ENCODE assay signal across 9 cellular contexts in genomic region chr4:109648266-109648996, GRCh38.
A peak's percentile ranks its signal among the peaks of the same experiment; 100 is the strongest.
DNase-seq lines count a peak whose midpoint lies in the region; ATAC-seq lines count a peak whose summit lies in the region.
"Had no signal": no experiment of that assay in that cellular context is flagged by ENCODE, and none has a peak within 500 bp of the region (broad histone marks: within the 10 kb centered on the region; RNA-seq: fewer than 3 reads in every experiment).

No MANE protein-coding gene starts in this region.

- H3K27ac ChIP-seq in substantia nigra (ENCODE audit: low read depth, low read length, poor library complexity, severe bottlenecking): no peak overlapping the region

- DNase-seq in effector CD4-positive, alpha-beta T cell: peak; percentile 21
- DNase-seq in foreskin melanocyte (no peak), NCI-H2107 (lab: John Stamatoyannopoulos, UW) (no peak), substantia nigra (lab: John Stamatoyannopoulos, UW) (no peak), epidermal melanocyte (ENCODE audit: insufficient read length, low spot score) (no peak)

- ATAC-seq in GM18511 (IDR thresholded peaks at IDR 0.05; ENCODE audit: unreplicated experiment) (peak; percentile 70), GM21447 (IDR thresholded peaks at IDR 0.05; ENCODE audit: unreplicated experiment) (peak; percentile 60), HG03520 (IDR thresholded peaks at IDR 0.05; ENCODE audit: unreplicated experiment) (peak; percentile 40)
- ATAC-seq: Panc1 had no signal
